15 cellular contexts compared by ENCODE assay signal in genomic region chr4:67571975-67572374, GRCh38. TPM values are rescaled to one million over a fixed set of nuclear protein-coding genes. Genes with fewer than 3 reads are reported as not detected.
"Had no signal": no experiment of that assay in that cellular context is flagged by ENCODE, and none has a peak within 500 bp of the region (broad histone marks: within the 10 kb centered on the region; RNA-seq: fewer than 3 reads in every experiment).

No MANE protein-coding gene starts in this region.

- H3K36me3 Mint-ChIP-seq: natural killer cell, type B pancreatic cell had no signal

- H3K4me1 ChIP-seq: adrenal gland had no signal

- ATAC-seq: esophagus mucosa had no signal

- H3K79me2 ChIP-seq: hepatocyte had no signal

- H3K27ac Mint-ChIP-seq: stimulated activated naive CD8-positive, alpha-beta T cell treated with anti-CD3 and anti-CD28 coated beads, Interleukin-15, Interleukin-2, amounts not matched to agents 100 ng/mL and 50 ng/mL, for 24 hours; type B pancreatic cell had no signal

- H3K4me3 Mint-ChIP-seq: activated CD4-positive, alpha-beta T cell treated with anti-CD3 and anti-CD28 coated beads, Interleukin-2, amount 10 ng/mL, durations not matched to agents 7 days and 5 days; natural killer cell; stimulated activated naive CD8-positive, alpha-beta T cell treated with anti-CD3 and anti-CD28 coated beads, Interleukin-15, Interleukin-2, amounts not matched to agents 100 ng/mL and 50 ng/mL, for 24 hours; type B pancreatic cell had no signal

- H3K27me3 ChIP-seq: adrenal gland, hepatocyte had no signal

- H2AFZ ChIP-seq: hepatocyte had no signal

- H3K27ac ChIP-seq: adrenal gland, hepatocyte had no signal

- H3K27me3 Mint-ChIP-seq: activated CD4-positive, alpha-beta T cell treated with anti-CD3 and anti-CD28 coated beads, Interleukin-2, amount 10 ng/mL, durations not matched to agents 7 days and 5 days; stimulated activated naive CD8-positive, alpha-beta T cell treated with anti-CD3 and anti-CD28 coated beads, Interleukin-15, Interleukin-2, amounts not matched to agents 100 ng/mL and 50 ng/mL, for 24 hours; type B pancreatic cell had no signal

- H3K9me3 Mint-ChIP-seq: natural killer cell; stimulated activated naive CD8-positive, alpha-beta T cell treated with anti-CD3 and anti-CD28 coated beads, Interleukin-15, Interleukin-2, amounts not matched to agents 100 ng/mL and 50 ng/mL, for 24 hours; type B pancreatic cell had no signal

- H3K4me3 ChIP-seq: adrenal gland, hepatocyte had no signal

- H3K4me2 ChIP-seq: hepatocyte had no signal

- DNase-seq: activated CD4-positive, alpha-beta T cell treated with anti-CD3 and anti-CD28 coated beads, Interleukin-2, amount 10 ng/mL, durations not matched to agents 7 days and 5 days; activated naive CD4-positive, alpha-beta T cell; adrenal gland; caudate nucleus; islet precursor cell; natural killer cell; posterior cingulate gyrus; stimulated activated CD4-positive, alpha-beta T cell treated with anti-CD3 and anti-CD28 coated beads, Interleukin-15, amount 100 ng/mL, for 24 hours; stimulated activated CD4-positive, alpha-beta T cell treated with anti-CD3 and anti-CD28 coated beads, Interleukin-4, amount 100 ng/mL, for 1 hour had no signal

- H3K36me3 ChIP-seq: adrenal gland had no signal

RNA-seq across cellular contexts. Expression of gene STAP1, which starts 13.4 kb away (rescaled TPM):
- total RNA-seq: adrenal gland, hepatocyte, lung microvascular endothelial cell, temporal lobe had no signal
- polyA plus RNA-seq: hepatocyte had no signal
